20 cellular contexts compared by ENCODE assay signal in genomic region chr10:28094121-28094520, GRCh38.
"Had no signal": no experiment of that assay in that cellular context is flagged by ENCODE, and none has a peak within 500 bp of the region (broad histone marks: within the 10 kb centered on the region; RNA-seq: fewer than 3 reads in every experiment).

No MANE protein-coding gene starts in this region.

- FAIRE-seq: frontal cortex had no signal

- H3K9me3 Mint-ChIP-seq: nephron progenitor cell; stimulated activated memory B cell treated with anti-CD40 and anti-IgM and Interleukin-4, amounts not matched to agents 10 μg/mL and 1 μg/mL and 100 μg/mL, for 72 hours; stimulated activated naive CD8-positive, alpha-beta T cell treated with anti-CD3 and anti-CD28 coated beads, Interleukin-15, Interleukin-2, amounts not matched to agents 100 ng/mL and 50 ng/mL, for 24 hours had no signal

- H3K9me3 ChIP-seq: heart right ventricle, neutrophil, psoas muscle, spleen, tibial nerve, upper lobe of right lung had no signal

- H3K4me3 Mint-ChIP-seq: naive thymus-derived CD4-positive, alpha-beta T cell; nephron progenitor cell; stimulated activated memory B cell treated with anti-CD40 and anti-IgM and Interleukin-4, amounts not matched to agents 10 μg/mL and 1 μg/mL and 100 μg/mL, for 72 hours; stimulated activated naive CD8-positive, alpha-beta T cell treated with anti-CD3 and anti-CD28 coated beads, Interleukin-15, Interleukin-2, amounts not matched to agents 100 ng/mL and 50 ng/mL, for 24 hours had no signal

- H3K27ac Mint-ChIP-seq: nephron progenitor cell; stimulated activated memory B cell treated with anti-CD40 and anti-IgM and Interleukin-4, amounts not matched to agents 10 μg/mL and 1 μg/mL and 100 μg/mL, for 72 hours; stimulated activated naive CD8-positive, alpha-beta T cell treated with anti-CD3 and anti-CD28 coated beads, Interleukin-15, Interleukin-2, amounts not matched to agents 100 ng/mL and 50 ng/mL, for 24 hours had no signal

- H3K27me3 ChIP-seq: dorsolateral prefrontal cortex, heart right ventricle, neutrophil, spleen, tibial nerve, upper lobe of right lung had no signal

- H3K4me3 ChIP-seq: dorsolateral prefrontal cortex, heart right ventricle, psoas muscle, spleen, tibial nerve, upper lobe of right lung had no signal

- DNase-seq: cortex of kidney; effector CD8-positive, alpha-beta T cell; heart right ventricle; hypothalamus; islet precursor cell; mammary epithelial cell; naive thymus-derived CD4-positive, alpha-beta T cell; nephron progenitor cell; psoas muscle; spleen; stimulated activated CD4-positive, alpha-beta T cell treated with anti-CD3 and anti-CD28 coated beads, Interleukin-15, amount 100 ng/mL, for 24 hours; stimulated activated CD4-positive, alpha-beta T cell treated with anti-CD3 and anti-CD28 coated beads, Interleukin-1b, Interleukin-23, amount 100 ng/mL, for 48 hours; stimulated activated CD4-positive, alpha-beta T cell treated with anti-CD3 and anti-CD28 coated beads, Interleukin-4, amount 100 ng/mL, for 24 hours; upper lobe of right lung had no signal

- H3K4me1 Mint-ChIP-seq: nephron progenitor cell; stimulated activated memory B cell treated with anti-CD40 and anti-IgM and Interleukin-4, amounts not matched to agents 10 μg/mL and 1 μg/mL and 100 μg/mL, for 72 hours had no signal

- H3K27me3 Mint-ChIP-seq: naive thymus-derived CD4-positive, alpha-beta T cell; stimulated activated memory B cell treated with anti-CD40 and anti-IgM and Interleukin-4, amounts not matched to agents 10 μg/mL and 1 μg/mL and 100 μg/mL, for 72 hours; stimulated activated naive CD8-positive, alpha-beta T cell treated with anti-CD3 and anti-CD28 coated beads, Interleukin-15, Interleukin-2, amounts not matched to agents 100 ng/mL and 50 ng/mL, for 24 hours had no signal

- H3K27ac ChIP-seq: dorsolateral prefrontal cortex, heart right ventricle, neutrophil, psoas muscle, spleen, tibial nerve, upper lobe of right lung had no signal

- H3K36me3 Mint-ChIP-seq: stimulated activated memory B cell treated with anti-CD40 and anti-IgM and Interleukin-4, amounts not matched to agents 10 μg/mL and 1 μg/mL and 100 μg/mL, for 72 hours had no signal

- H3K36me3 ChIP-seq: tibial nerve, upper lobe of right lung had no signal
